8 cellular contexts compared by ENCODE assay signal in the genomic region with DNA sequence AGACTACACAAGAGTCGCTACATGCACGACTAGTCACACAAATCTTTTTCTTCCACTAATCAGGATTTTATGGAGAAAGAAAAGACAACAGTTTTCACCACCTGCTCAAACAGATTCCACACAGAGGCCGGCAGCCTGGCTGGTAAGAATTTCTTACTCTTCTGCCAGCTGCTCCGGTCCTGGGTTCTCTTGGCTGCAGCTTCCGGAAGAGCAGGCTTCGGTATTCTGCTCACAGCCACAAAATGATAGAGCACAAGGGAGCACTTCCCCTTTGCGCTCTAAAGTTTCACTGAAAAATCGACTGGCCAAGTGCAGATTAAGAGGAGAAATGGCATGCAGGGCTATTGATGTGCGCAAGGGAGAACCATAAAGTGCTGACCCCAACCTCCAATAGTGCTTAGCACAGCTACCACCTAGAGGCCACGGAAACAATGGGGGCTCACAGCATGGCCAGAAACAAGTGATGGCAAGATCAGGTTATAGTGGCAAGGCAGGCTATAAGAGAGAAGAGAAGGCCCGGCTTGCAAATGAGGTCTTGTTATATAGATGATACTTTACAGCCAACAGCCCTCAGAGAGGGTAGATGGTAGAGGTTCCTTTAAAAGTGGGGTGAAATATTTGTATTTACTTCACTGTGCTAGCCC.
DNase-seq lines count a peak whose midpoint lies in the region; ATAC-seq, FAIRE-seq and TF ChIP-seq lines count a peak whose summit lies in the region.
"Not testable (repeated sequence)": the region's sequence is repeated elsewhere in the genome, so short reads cannot be mapped to it uniquely, and the experiment has no call there.

No MANE protein-coding gene starts in this region.

- intact Hi-C loops in GM12878 (cut with micrococcal nuclease; ENCODE audit: unreplicated experiment); left lung (cut with DNase I); aorta (cut with DNase I): not testable (repeated sequence)

- not testable (repeated sequence) for H3K27ac ChIP-seq in GM12878 (ENCODE audit: control insufficient read depth, insufficient read depth); left lung; aorta (ENCODE audit: low read depth in 1 of 2, low read length in 2 of 2)

- not testable (repeated sequence) for H2AFZ ChIP-seq in GM12878 (ENCODE audit: control insufficient read depth, low read depth, low read length)

- CTCF ChIA-PET in GM12878 (lab: Yijun Ruan, JAX): interaction anchor here (1.5 kb wide), 1 partner anchor 8 kb away, joined by 5 read pairs; no protein-coding TSS in a partner anchor

- not testable (repeated sequence) for TF ChIP-seq POLR2A in GM12878 (IDR thresholded peaks at IDR 0.05; ENCODE audit: low read depth, low read length)

- peak; percentile 17 for DNase-seq in LHCN-M2 (ENCODE audit: low read depth)
- DNase-seq in SIG-M5 treated with dmso at 0.1 percent for 504 hours (lab: John Stamatoyannopoulos, UW; ENCODE audit: unreplicated experiment): peak; percentile 36
- peak; percentile 28 for DNase-seq in GM12878 (ENCODE audit: low read depth, low spot score)
- not testable (repeated sequence) for DNase-seq in left lung, aorta

- RAD21 ChIA-PET in GM12878 (lab: Charles Lee; ENCODE audit: unreplicated experiment): not testable (repeated sequence)

- not testable (repeated sequence) for H3K79me2 ChIP-seq in GM12878 (ENCODE audit: control insufficient read depth, insufficient read depth, low read length)

- H3K4me2 ChIP-seq in GM12878 (ENCODE audit: control insufficient read depth, insufficient read depth): peak overlapping the region; percentile 55; the same call in 1 of the 2 replicates

- not testable (repeated sequence) for TF ChIP-seq RAD21 in GM12878 (IDR thresholded peaks at IDR 0.05; ENCODE audit: insufficient read depth, low read depth, low read length)

- not testable (repeated sequence) for H4K20me1 ChIP-seq in GM12878 (ENCODE audit: control insufficient read depth, insufficient read depth)

- H3K27me3 ChIP-seq in GM12878 (replicated peaks in 1 of 2; ENCODE audit: control insufficient read depth in 2 of 2, insufficient read depth in 2 of 2, low read length in 1 of 2); left lung; aorta (ENCODE audit: control insufficient read depth in 1 of 2, insufficient read depth in 2 of 2, low read length in 1 of 2): not testable (repeated sequence)

- not testable (repeated sequence) for TF ChIP-seq EP300 in GM12878 (IDR thresholded peaks at IDR 0.05; ENCODE audit: borderline replicate concordance in 1 of 2, control insufficient read depth in 1 of 2, low read depth in 2 of 2, low read length in 2 of 2)

- POLR2A ChIA-PET in GM12878 (lab: Charles Lee): interaction anchor here (1.1 kb wide), 1 partner anchor 100 kb away, joined by 3 read pairs; no protein-coding TSS in a partner anchor

- not testable (repeated sequence) for H3K4me1 ChIP-seq in GM12878 (ENCODE audit: control insufficient read depth, insufficient read depth, low read length); left lung; aorta (ENCODE audit: control insufficient read depth in 1 of 2, insufficient read depth in 2 of 2, low read length in 2 of 2)

- TF ChIP-seq CTCF in GM12878 (IDR thresholded peaks at IDR 0.05 in 2 of 3, conservative IDR thresholded peaks at IDR 0.05 in 1 of 3; ENCODE audit: control insufficient read depth in 2 of 3, extremely low read depth in 1 of 3, insufficient read depth in 1 of 3, low read depth in 3 of 3, low read length in 3 of 3); left lung (IDR thresholded peaks at IDR 0.05): not testable (repeated sequence)

- peak; percentile 97 for FAIRE-seq in GM12878 (lab: Jason Lieb, UNC)

- SMC1A ChIA-PET in GM12878 (lab: Charles Lee; ENCODE audit: uncharacterized antibody, unreplicated experiment): interaction anchor here (0.6 to 2.3 kb wide), 3 partner anchors 26 to 473 kb away, joined by 3 to 7 read pairs (median 3); no protein-coding TSS in a partner anchor

- in situ Hi-C loops in GM12878 (cut with MboI): loop anchor here (5.0 kb wide), 3 partner anchors 112 to 462 kb away; a partner anchor contains a TSS

- not testable (repeated sequence) for H3K36me3 ChIP-seq in GM12878 (ENCODE audit: control insufficient read depth in 2 of 2, insufficient read depth in 2 of 2, low read length in 1 of 2); left lung; aorta (ENCODE audit: control insufficient read depth in 1 of 2, insufficient read depth in 2 of 2, low read length in 1 of 2)

- H3K9me3 ChIP-seq in GM12878 (replicated peaks; ENCODE audit: control insufficient read depth, insufficient read depth, low read length); left lung; aorta (ENCODE audit: control insufficient read depth, low read length): not testable (repeated sequence)

- H3K9ac ChIP-seq in GM12878 (ENCODE audit: control insufficient read depth, insufficient read depth, low read length): not testable (repeated sequence)

- not testable (repeated sequence) for BruUV-seq in GM12878 (replicated peaks; lab: Mats Ljungman, UMichigan)

- ATAC-seq in GM18508 (IDR thresholded peaks at IDR 0.05; ENCODE audit: insufficient read depth, unreplicated experiment) (peak; percentile 86), GM21390 (IDR thresholded peaks at IDR 0.05; ENCODE audit: unreplicated experiment) (peak; percentile 98), HG03039 (IDR thresholded peaks at IDR 0.05; ENCODE audit: unreplicated experiment) (peak; percentile 96), GM12878 (peak; percentile 94), left lung (peak; percentile 61), aorta (ENCODE audit: low FRiP score) (peak; percentile 51)

- peak overlapping the region; percentile 58 for H3K4me3 ChIP-seq in GM12878
- not testable (repeated sequence) for H3K4me3 ChIP-seq in left lung; aorta (ENCODE audit: low read length in 2 of 2)

- 0% methylated on average over 11 of the region's 11 CpGs for WGBS in GM12878 (ENCODE audit: insufficient coverage, insufficient replicate concordance, low lambda C conversion rate, missing lambda C conversion rate)
- 38% methylated on average over 11 of the region's 11 CpGs for WGBS in aorta, 2 donors

TF ChIP-seq in GM12878, 131 proteins besides CTCF, POLR2A, EP300 and RAD21:
- TF ChIP-seq RUNX3 (IDR thresholded peaks at IDR 0.05; ENCODE audit: low read length) (peak; percentile 62), PAX5 (IDR thresholded peaks at IDR 0.05; ENCODE audit: borderline replicate concordance, low read depth, low read length) (0 out of 2 replicates have a peak, but pooled peaks have one; percentile 12), SPI1 (IDR thresholded peaks at IDR 0.05; ENCODE audit: borderline replicate concordance, insufficient read depth, low read depth, low read length) (peak; percentile 88)
